Comparison of ENCODE assay signal across 9 cellular contexts in the genomic region with DNA sequence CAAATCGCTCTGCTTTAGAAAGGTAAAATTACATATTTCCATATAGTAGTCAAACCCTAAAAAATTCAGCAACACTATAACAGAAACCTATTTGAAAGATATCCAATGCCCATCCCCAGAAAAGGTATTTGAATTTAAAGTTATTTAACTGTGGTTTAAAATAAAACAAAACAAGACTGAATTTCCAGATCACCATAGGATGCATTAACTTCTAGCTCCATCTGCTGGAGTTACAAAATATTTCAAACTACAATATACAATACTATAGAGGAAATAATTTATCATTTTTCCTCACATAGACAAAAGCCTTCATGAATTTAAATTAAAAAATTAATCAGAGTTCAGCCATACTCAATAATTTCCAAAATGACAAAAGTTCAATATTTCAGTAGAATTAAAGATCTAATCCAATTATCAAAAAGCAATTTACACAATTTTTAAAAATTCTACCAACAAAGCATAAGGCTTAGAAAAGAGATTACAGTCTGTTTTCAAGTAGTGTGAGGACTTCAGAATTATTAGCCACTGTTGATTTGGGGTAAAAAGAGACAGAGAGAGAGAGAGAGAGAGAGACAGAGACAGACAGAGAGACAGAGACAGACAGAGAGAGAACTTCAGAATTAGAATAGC.
DNase-seq lines count a peak whose midpoint lies in the region; ATAC-seq, FAIRE-seq and TF ChIP-seq lines count a peak whose summit lies in the region.
"Had no signal": no experiment of that assay in that cellular context is flagged by ENCODE, and none has a peak within 500 bp of the region (broad histone marks: within the 10 kb centered on the region; RNA-seq: fewer than 3 reads in every experiment).

No MANE protein-coding gene starts in this region.

- H3K4me3 ChIP-seq in tibial artery, result no peak overlapping the region
- H3K4me3 ChIP-seq: SK-N-MC had no signal

- CTCF ChIA-PET in RWPE1 (lab: Yijun Ruan, JAX), result interaction anchor here (0.6 to 0.7 kb wide), 2 partner anchors 879 to 1436 kb away, joined by 3 to 5 read pairs; no protein-coding TSS in a partner anchor

- no peaks in the 10 kb centered on the region for H3K9me3 ChIP-seq in tibial artery

- in situ Hi-C loops in GM13977 (cut with MboI; ENCODE audit: low pct_unique_long_range_greater_than_20kb, low sequenced_read_pairs, unreplicated experiment), result loop anchor here (10.0 to 25.0 kb wide), 2 partner anchors 172 to 355 kb away; partner anchors contain the start of gene RNF32

- ATAC-seq in GM21529 (IDR thresholded peaks at IDR 0.05; ENCODE audit: unreplicated experiment), result no peak

- intact Hi-C loops in tibial artery (cut with DNase I; ENCODE audit: low total_unique reads), result loop anchor here (10.0 kb wide), 1 partner anchor 1012 kb away; no protein-coding TSS in a partner anchor

- DNase-seq in AG08396 (ENCODE audit: low spot score) (peak; percentile 8), GM13977 (ENCODE audit: low spot score) (peak; percentile 16), RWPE1 (ENCODE audit: low spot score) (peak; percentile 6), frontal cortex (ENCODE audit: low spot score in 2 of 2) (peak in 1 of 2 donors; percentile 5), H4 (ENCODE audit: low spot score) (no peak), OCI-M2 (lab: John Stamatoyannopoulos, UW; ENCODE audit: unreplicated experiment) (no peak), tibial artery (no peak)

- TF ChIP-seq CTCF in GM13977 (IDR thresholded peaks at IDR 0.05; ENCODE audit: extremely low read depth, insufficient read depth, missing control alignments), result peak; percentile 51
- peak; percentile 72 for TF ChIP-seq CTCF in RWPE1 (conservative IDR thresholded peaks at IDR 0.05; ENCODE audit: low read depth)
- TF ChIP-seq CTCF in tibial artery (IDR thresholded peaks at IDR 0.05), result peak in 1 of 2 experiments; percentile 16

- H3K36me3 ChIP-seq in tibial artery, result peaks cover 0 to 6% (median 6%) of the 10 kb centered on the region in 3 donors

- POLR2A ChIA-PET in RWPE1 (lab: Yijun Ruan, JAX; ENCODE audit: low non-redundant PET), result no interaction called here

- peak; percentile 90 for FAIRE-seq in frontal cortex (lab: Jason Lieb, UNC)

- H3K4me1 ChIP-seq in tibial artery, result no peaks in the 10 kb centered on the region

- H3K27me3 ChIP-seq in tibial artery, result no peaks in the 10 kb centered on the region

- no peak overlapping the region for H3K27ac ChIP-seq in RWPE1
- no peak overlapping the region for H3K27ac ChIP-seq in tibial artery
- H3K27ac ChIP-seq: SK-N-MC had no signal

Comparison
In these comparisons a context has a peak if more than half of its experiments do, and no peak if none do; other contexts are left out.
1. DNase-seq: peak in AG08396 (single experiment), GM13977 (single experiment) and RWPE1 (single experiment); none in H4 (single experiment), OCI-M2 (single experiment) and tibial artery (0 of 2).